8 cellular contexts compared by ENCODE assay signal in genomic region chr5:79513519-79514390, GRCh38. TPM values are rescaled to one million over a fixed set of nuclear protein-coding genes. Genes with fewer than 3 reads are reported as not detected.
DNase-seq lines count a peak whose midpoint lies in the region; ATAC-seq, FAIRE-seq and TF ChIP-seq lines count a peak whose summit lies in the region.

Gene HOMER1 (minus strand): TSS chr5:79514134. CDS start chr5:79512774, 1,360 bp downstream.

- peak within 1 kb of the TSS; percentile 96 for H3K4me3 Mint-ChIP-seq in activated naive CD4-positive, alpha-beta T cell treated with anti-CD3 and anti-CD28 coated beads for 36 hours

- 0% methylated on average over 26 of the region's 102 CpGs; no CpG with 5 or more reads in 1 of the 2 experiments for WGBS in IMR-90 (ENCODE audit: extremely low coverage in 2 of 2, insufficient read length in 1 of 2), 2 experiments
- 1% methylated on average over 77 of the region's 102 CpGs; no CpG with 5 or more reads in 1 of the 2 donors for WGBS in testis, 2 donors

- TF ChIP-seq CTCF in DOHH2 (IDR thresholded peaks at IDR 0.05; ENCODE audit: low read depth, low read length, poor library complexity, severe bottlenecking) (no peak), IMR-90 (conservative IDR thresholded peaks at IDR 0.05; ENCODE audit: low read depth, low read length) (no peak), testis (IDR thresholded peaks at IDR 0.05) (no peak)

- peaks cover 22% of the 10 kb centered on the region for H3K27me3 Mint-ChIP-seq in activated naive CD4-positive, alpha-beta T cell treated with anti-CD3 and anti-CD28 coated beads for 36 hours (ENCODE audit: low read depth)

- H2AK5ac ChIP-seq in IMR-90 (ENCODE audit: low read depth, low read length) = no peak within 1 kb of the TSS

- H3K79me1 ChIP-seq in IMR-90 (ENCODE audit: low read depth in 1 of 2, low read length in 2 of 2) = peaks cover 4 to 31% of the 10 kb centered on the region in 2 experiments

- no peak for FAIRE-seq in frontal cortex (lab: Jason Lieb, UNC)

- H3K27ac Mint-ChIP-seq in activated naive CD4-positive, alpha-beta T cell treated with anti-CD3 and anti-CD28 coated beads for 36 hours = peak within 1 kb of the TSS; percentile 93

- peaks cover 39% of the 10 kb centered on the region for H3K4me1 Mint-ChIP-seq in activated naive CD4-positive, alpha-beta T cell treated with anti-CD3 and anti-CD28 coated beads for 36 hours (ENCODE audit: low read depth)

- H4K20me1 ChIP-seq in DOHH2 (ENCODE audit: control insufficient read depth, insufficient read depth, low read depth, low read length) = no peaks in the 10 kb centered on the region
- H4K20me1 ChIP-seq in IMR-90 (ENCODE audit: insufficient read depth, low read length) = no peaks in the 10 kb centered on the region

- TF ChIP-seq POLR2A in IMR-90 (IDR thresholded peaks at IDR 0.05; ENCODE audit: low read depth, low read length) (peak; percentile 90; the same call in 1 of the 2 replicates), testis (IDR thresholded peaks at IDR 0.05) (no peak)

- dilution Hi-C loops in IMR-90 (cut with HindIII; ENCODE audit: low sequenced_read_pairs, unreplicated experiment) = no loop called here

- no peak for TF ChIP-seq RAD21 in IMR-90 (IDR thresholded peaks at IDR 0.05; ENCODE audit: low read length)

- peak within 1 kb of the TSS; percentile 83 to 88 for H4K8ac ChIP-seq in IMR-90 (ENCODE audit: low read depth in 2 of 2, low read length in 2 of 2)

- H3K9ac ChIP-seq in IMR-90 (ENCODE audit: low read depth, low read length) = peak within 1 kb of the TSS; percentile 64

- H3K27me3 ChIP-seq in DOHH2 (ENCODE audit: control insufficient read depth, low read length) = peaks cover 52% of the 10 kb centered on the region
- H3K27me3 ChIP-seq in IMR-90 (ENCODE audit: control insufficient read depth, insufficient read depth, low read length) = no peaks in the 10 kb centered on the region
- H3K27me3 ChIP-seq in SJCRH30 = no peaks in the 10 kb centered on the region
- no peaks in the 10 kb centered on the region for H3K27me3 ChIP-seq in testis

- H3K4me2 ChIP-seq in DOHH2 (ENCODE audit: low read length) (peak within 1 kb of the TSS; percentile 70), IMR-90 (ENCODE audit: low read depth, low read length) (peak within 1 kb of the TSS; percentile 97)

- H4K91ac ChIP-seq in IMR-90 (ENCODE audit: insufficient read depth, low read depth, low read length) = peak within 1 kb of the TSS; percentile 65

- CTCF ChIA-PET in IMR-90 (lab: Yijun Ruan, JAX) = interaction anchor here (0.6 to 1.2 kb wide), 2 partner anchors 15 to 381 kb away, joined by 3 to 4 read pairs; no protein-coding TSS in a partner anchor
- CTCF ChIA-PET in activated naive CD4-positive, alpha-beta T cell treated with anti-CD3 and anti-CD28 coated beads for 36 hours (lab: Charles Lee) = interaction anchor here (0.9 to 1.5 kb wide), 2 partner anchors 47 to 381 kb away, joined by 3 read pairs; no protein-coding TSS in a partner anchor

- H3K23ac ChIP-seq in IMR-90 (ENCODE audit: low read depth, low read length) = peak within 1 kb of the TSS; percentile 44; the same call in 1 of the 2 replicates

- H2AFZ ChIP-seq in IMR-90 (replicated peaks; ENCODE audit: low read length, poor library complexity) = peak within 1 kb of the TSS; percentile 97

- H2BK15ac ChIP-seq in IMR-90 (ENCODE audit: low read depth, low read length) = no peak within 1 kb of the TSS

- H3K36me3 ChIP-seq in DOHH2 (ENCODE audit: control insufficient read depth, low read length) (no peaks in the 10 kb centered on the region), IMR-90 (ENCODE audit: control insufficient read depth, insufficient read depth, low read length) (no peaks in the 10 kb centered on the region), SJCRH30 (no peaks in the 10 kb centered on the region), testis (ENCODE audit: low read depth, missing control alignments) (no peaks in the 10 kb centered on the region)

- H2BK120ac ChIP-seq in IMR-90 (ENCODE audit: low read depth, low read length) = peak within 1 kb of the TSS; percentile 50

- ATAC-seq in GM21619 (IDR thresholded peaks at IDR 0.05; ENCODE audit: unreplicated experiment) (peak; percentile 69), IMR-90 (ENCODE audit: low read depth) (peak; percentile 92)

- peak within 1 kb of the TSS; percentile 3; the same call in 1 of the 2 replicates for H3K18ac ChIP-seq in IMR-90 (ENCODE audit: low read depth, low read length)

- no peaks in the 10 kb centered on the region for H3K79me2 ChIP-seq in DOHH2 (ENCODE audit: control insufficient read depth, low read length)

- H3K27ac ChIP-seq in DOHH2 (ENCODE audit: low read depth, low read length) = no peak within 1 kb of the TSS
- H3K27ac ChIP-seq in IMR-90 (ENCODE audit: insufficient read depth, low read length) = peak within 1 kb of the TSS; percentile 57
- peak within 1 kb of the TSS; percentile 65 for H3K27ac ChIP-seq in SJCRH30
- H3K27ac ChIP-seq in testis = peak within 1 kb of the TSS; percentile 95 to 97

- peak within 1 kb of the TSS; percentile 33 for H2AK9ac ChIP-seq in IMR-90 (replicated peaks; ENCODE audit: low read depth, low read length, poor library complexity)

- POLR2A ChIA-PET in IMR-90 (lab: Charles Lee; ENCODE audit: unreplicated experiment) = interaction anchor here (0.6 kb wide), 1 partner anchor 314 kb away, joined by 4 read pairs; no protein-coding TSS in a partner anchor

- H3K9me1 ChIP-seq in IMR-90 (ENCODE audit: insufficient read depth, low read length) = no peaks in the 10 kb centered on the region

- no peaks in the 10 kb centered on the region for H3K9me2 ChIP-seq in DOHH2 (replicated peaks; ENCODE audit: control insufficient read depth, low read length)

- DNase-seq in IMR-90 = peak; percentile 73
- peak; percentile 86 for DNase-seq in SJCRH30
- peak; percentile 74 for DNase-seq in activated naive CD4-positive, alpha-beta T cell treated with anti-CD3 and anti-CD28 coated beads for 36 hours
- DNase-seq in frontal cortex (ENCODE audit: low spot score in 2 of 2) = peak; percentile 76 to 80
- DNase-seq in occipital lobe (lab: John Stamatoyannopoulos, UW) = peak; percentile 75
- peak; percentile 80 for DNase-seq in testis

- no peak within 1 kb of the TSS for H2BK20ac ChIP-seq in IMR-90 (ENCODE audit: low read depth, low read length)

- no peaks in the 10 kb centered on the region for H3K9me3 Mint-ChIP-seq in activated naive CD4-positive, alpha-beta T cell treated with anti-CD3 and anti-CD28 coated beads for 36 hours

- peak within 1 kb of the TSS; percentile 48; the same call in 1 of the 2 replicates for H3K56ac ChIP-seq in IMR-90 (ENCODE audit: extremely low read depth, insufficient read depth, low read length)

- H3K4me1 ChIP-seq in DOHH2 (ENCODE audit: control insufficient read depth, low read length) (peaks cover 33% of the 10 kb centered on the region), IMR-90 (ENCODE audit: control insufficient read depth, insufficient read depth, low read length) (peaks cover 5% of the 10 kb centered on the region; the same call in 1 of the 2 replicates), SJCRH30 (peaks cover 12% of the 10 kb centered on the region), testis (no peaks in the 10 kb centered on the region)

- peak within 1 kb of the TSS; percentile 63 for H2BK5ac ChIP-seq in IMR-90 (ENCODE audit: low read depth, low read length, poor library complexity, severe bottlenecking)

- H3K14ac ChIP-seq in IMR-90 (replicated peaks; ENCODE audit: low read depth, low read length) = peak within 1 kb of the TSS; percentile 54; the same call in 1 of the 2 replicates

- H3K9me3 ChIP-seq in DOHH2 (ENCODE audit: control insufficient read depth, insufficient read depth, low read length) (no peaks in the 10 kb centered on the region; the same call in 1 of the 2 replicates), IMR-90 (ENCODE audit: control insufficient read depth, insufficient read depth, low read length) (no peaks in the 10 kb centered on the region), SJCRH30 (replicated peaks) (no peaks in the 10 kb centered on the region), testis (no peaks in the 10 kb centered on the region)

- BruUV-seq in IMR-90 (replicated peaks; lab: Mats Ljungman, UMichigan) = no TSS peak

- H3F3A ChIP-seq in DOHH2 (ENCODE audit: control insufficient read depth, insufficient read depth) = peaks cover 18% of the 10 kb centered on the region

- intact Hi-C loops in IMR-90 (cut with micrococcal nuclease) (loop anchor here (2.0 to 5.0 kb wide), 3 partner anchors 41 to 277 kb away; partner anchors contain the start of genes JMY and TENT2), testis (cut with DNase I; ENCODE audit: low total_unique reads) (no loop called here)
- intact Hi-C loops in activated naive CD4-positive, alpha-beta T cell treated with anti-CD3 and anti-CD28 coated beads for 36 hours (cut with micrococcal nuclease) = loop anchor here (1.0 to 10.0 kb wide), 9 partner anchors 48 to 1736 kb away; partner anchors contain the start of genes ARSB, SERINC5, TBCA and TENT2

- peaks cover 1% of the 10 kb centered on the region for H3K36me3 Mint-ChIP-seq in activated naive CD4-positive, alpha-beta T cell treated with anti-CD3 and anti-CD28 coated beads for 36 hours (ENCODE audit: low read depth)

- in situ Hi-C loops in IMR-90 (cut with MboI; ENCODE audit: low sequenced_read_pairs) = no loop called here

- peak within 1 kb of the TSS; percentile 87 for H3K4me3 ChIP-seq in DOHH2 (ENCODE audit: low read length)
- H3K4me3 ChIP-seq in IMR-90 (ENCODE audit: insufficient read depth, low read depth, low read length) = peak within 1 kb of the TSS; percentile 49
- H3K4me3 ChIP-seq in SJCRH30 = peak within 1 kb of the TSS; percentile 75
- peak within 1 kb of the TSS; percentile 77 to 84 for H3K4me3 ChIP-seq in testis

- H3K4ac ChIP-seq in IMR-90 (ENCODE audit: low read depth, low read length) = peak within 1 kb of the TSS; percentile 67

- peak within 1 kb of the TSS; percentile 19 for H4K5ac ChIP-seq in IMR-90 (ENCODE audit: low read depth, low read length)

TF ChIP-seq in IMR-90, 13 proteins besides CTCF, POLR2A, EP300 and RAD21:
- TF ChIP-seq RCOR1 (IDR thresholded peaks at IDR 0.05; ENCODE audit: insufficient replicate concordance, low read length) (no peak), BHLHE40 (IDR thresholded peaks at IDR 0.05; ENCODE audit: low read depth, low read length) (peak; percentile 60; the same call in 1 of the 2 replicates)

RNA-seq across cellular contexts. Expression of gene HOMER1, which starts in this region (rescaled TPM):
- 6.8 and 6.9 TPM in 2 replicates for total RNA-seq in IMR-90 (2012; rRNA removed)
- 1.3 and 1.9 TPM in 2 replicates for polyA plus RNA-seq in IMR-90 (2012; rRNA removed)
- polyA plus RNA-seq in IMR-90 (2012; cell fraction: cytosol; rRNA removed) = 0.52 and 0.56 TPM in 2 replicates
- polyA plus RNA-seq in IMR-90 (2012; cell fraction: nucleus; rRNA removed; ENCODE audit: low replicate concordance) = 0.36 and 1.2 TPM in 2 replicates
- 15.7 and 18.3 TPM in 2 replicates for total RNA-seq in SJCRH30 (2014; rRNA removed; shearing (Covaris generic))
- 1 to 10 TPM; 3.9 to 5.3 TPM for total RNA-seq in activated naive CD4-positive, alpha-beta T cell treated with anti-CD3 and anti-CD28 coated beads for 36 hours
- 205 TPM for total RNA-seq in frontal cortex
- 174 TPM for total RNA-seq in occipital lobe
- 10 to 100 TPM; 20.4 to 23.0 TPM for total RNA-seq in testis
- 5.7 TPM for polyA plus RNA-seq in testis (ENCODE audit: insufficient read depth, low read depth, low replicate concordance)
